ENCODE assay signal across 12 cellular contexts in the genomic region with DNA sequence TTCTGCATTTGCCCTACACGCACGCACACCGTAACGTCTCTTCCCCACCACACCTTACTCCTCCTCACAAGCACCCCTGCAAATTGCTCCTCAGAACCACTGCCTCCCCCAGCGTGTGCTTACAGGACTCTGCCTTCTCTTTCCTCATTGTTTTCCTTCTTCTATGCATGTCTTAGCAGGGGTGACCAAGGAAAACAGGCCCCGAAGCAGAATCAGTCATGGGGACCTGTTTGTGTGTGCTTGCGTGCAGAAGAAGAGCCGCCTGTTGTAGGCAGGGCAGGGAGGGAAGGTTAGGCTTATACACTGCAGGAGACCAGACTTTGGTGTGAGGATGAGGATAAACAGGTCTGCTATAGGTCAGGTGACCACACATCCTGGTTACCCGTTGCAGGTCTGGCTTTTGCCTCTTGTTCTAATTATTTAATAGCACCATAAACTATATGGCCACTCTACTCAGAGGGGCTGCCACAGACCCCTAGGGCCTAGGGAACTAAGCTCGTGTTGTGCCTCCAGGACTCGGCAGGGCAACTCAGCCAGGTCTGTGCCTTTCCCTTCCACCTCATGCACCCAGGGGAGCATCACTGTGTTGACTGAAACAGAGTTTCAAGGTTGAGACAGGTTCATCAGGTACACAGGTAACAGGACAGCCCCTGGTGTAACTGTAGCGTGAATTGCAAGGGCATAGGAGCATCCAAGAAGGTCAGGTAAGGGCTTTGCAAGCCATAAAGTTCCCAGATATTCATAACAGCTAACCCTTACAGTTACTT.
DNase-seq lines count a peak whose midpoint lies in the region; ATAC-seq and TF ChIP-seq lines count a peak whose summit lies in the region.
"Had no signal": no experiment of that assay in that cellular context is flagged by ENCODE, and none has a peak within 500 bp of the region (broad histone marks: within the 10 kb centered on the region; RNA-seq: fewer than 3 reads in every experiment).

No MANE protein-coding gene starts in this region.

- in situ Hi-C loops in Panc1 (cut with HindIII; ENCODE audit: low pct_unique_long_range_greater_than_20kb, low sequenced_read_pairs), result no loop called here

- TF ChIP-seq EP300 in esophagus muscularis mucosa (IDR thresholded peaks at IDR 0.05), result no peak

- H3K27ac ChIP-seq in Panc1 (ENCODE audit: low read length), result peak overlapping the region; percentile 98
- H3K27ac ChIP-seq in esophagus muscularis mucosa (replicated peaks in 1 of 4), result peak overlapping the region; percentile 40 to 55 (median 46)
- H3K27ac ChIP-seq in smooth muscle cell (ENCODE audit: low read depth), result peak overlapping the region; percentile 27

- H3K9me3 ChIP-seq in Panc1 (ENCODE audit: control insufficient read depth, insufficient read depth, low read depth, low read length) (no peaks in the 10 kb centered on the region), esophagus muscularis mucosa (no peaks in the 10 kb centered on the region), smooth muscle cell (replicated peaks; ENCODE audit: low read depth) (no peaks in the 10 kb centered on the region)

- H3K36me3 Mint-ChIP-seq in Calu3 (ENCODE audit: insufficient read depth, unreplicated experiment), result no peaks in the 10 kb centered on the region

- TF ChIP-seq POLR2A in esophagus muscularis mucosa (IDR thresholded peaks at IDR 0.05; ENCODE audit: low read depth), result no peak

- POLR2A ChIA-PET in Panc1 (lab: Charles Lee), result no interaction called here
- POLR2A ChIA-PET in HEK293T (lab: Yijun Ruan, JAX), result no interaction called here

- DNase-seq in Calu3, result no peak
- DNase-seq in Panc1 (ENCODE audit: low read depth, low spot score), result no peak
- peak; percentile 86 for DNase-seq in esophagus muscularis mucosa (ENCODE audit: extremely low spot score)
- no peak for DNase-seq in smooth muscle cell (lab: John Stamatoyannopoulos, UW; ENCODE audit: unreplicated experiment)
- no peak for DNase-seq in HEK293T (ENCODE audit: extremely low spot score)
- DNase-seq in NCI-H2227 treated with DMSO at 0.1 percent for 48 hours (lab: John Stamatoyannopoulos, UW), result no peak
- no peak for DNase-seq in AG08395 (ENCODE audit: low spot score)
- no peak for DNase-seq in stimulated activated CD4-positive, alpha-beta T cell treated with anti-CD3 and anti-CD28 coated beads, Interleukin-2, amount 100 ng/mL, for 48 hours
- DNase-seq: effector CD8-positive, alpha-beta T cell; Kasumi-1; NCI-H1694 treated with DMSO at 0.1 percent for 48 hours; NCI-H526 treated with DMSO at 0.1 percent for 48 hours had no signal

- H3K4me2 ChIP-seq in smooth muscle cell, result no peak overlapping the region

- TF ChIP-seq CTCF in Calu3 (IDR thresholded peaks at IDR 0.05; ENCODE audit: unreplicated experiment) (no peak), Panc1 (IDR thresholded peaks at IDR 0.05) (no peak), esophagus muscularis mucosa (IDR thresholded peaks at IDR 0.05) (no peak), smooth muscle cell (IDR thresholded peaks at IDR 0.05; ENCODE audit: borderline replicate concordance, insufficient read depth, poor library complexity, severe bottlenecking) (no peak)

- no peak overlapping the region for H2AFZ ChIP-seq in smooth muscle cell (ENCODE audit: low read depth)

- H3K4me1 Mint-ChIP-seq in Calu3 (ENCODE audit: low read depth, unreplicated experiment), result peaks cover 34% of the 10 kb centered on the region

- no peaks in the 10 kb centered on the region for H3K79me2 ChIP-seq in smooth muscle cell (ENCODE audit: low read depth)

- no peak overlapping the region for H3K4me3 Mint-ChIP-seq in Calu3 (ENCODE audit: low read depth, unreplicated experiment)

- H3K4me1 ChIP-seq in Panc1 (ENCODE audit: control insufficient read depth, insufficient read depth, low read length) (peaks cover 61% of the 10 kb centered on the region), esophagus muscularis mucosa (peaks cover 36 to 54% (median 38%) of the 10 kb centered on the region in 4 donors), smooth muscle cell (ENCODE audit: low read depth) (peaks cover 3% of the 10 kb centered on the region)

- CTCF ChIA-PET in Calu3 (lab: Charles Lee) (interaction anchor here (0.6 kb wide), 1 partner anchor 47 kb away, joined by 4 read pairs; no protein-coding TSS in a partner anchor), Panc1 (lab: Charles Lee) (no interaction called here), HEK293T (lab: Yijun Ruan, JAX) (interaction anchor here (0.6 kb wide), 1 partner anchor 588 kb away, joined by 3 read pairs; no protein-coding TSS in a partner anchor)

- no peak overlapping the region for H3K9ac ChIP-seq in smooth muscle cell (ENCODE audit: low read depth)

- 78% methylated on average over 12 of the region's 12 CpGs for WGBS in esophagus muscularis mucosa
- 75% methylated on average over 12 of the region's 12 CpGs for WGBS in smooth muscle cell (ENCODE audit: low lambda C conversion rate)

- H3K27me3 Mint-ChIP-seq in Calu3 (ENCODE audit: unreplicated experiment), result no peaks in the 10 kb centered on the region

- H4K20me1 ChIP-seq in smooth muscle cell (ENCODE audit: low read depth), result no peaks in the 10 kb centered on the region

- H3K4me3 ChIP-seq in Panc1 (ENCODE audit: low read depth in 2 of 2, low read length in 2 of 2), result no peak overlapping the region
- H3K4me3 ChIP-seq in esophagus muscularis mucosa, result no peak overlapping the region
- no peak overlapping the region for H3K4me3 ChIP-seq in smooth muscle cell

- no peaks in the 10 kb centered on the region for H3K27me3 ChIP-seq in Panc1 (ENCODE audit: control insufficient read depth, insufficient read depth, low read length)
- H3K27me3 ChIP-seq in esophagus muscularis mucosa, result no peaks in the 10 kb centered on the region
- H3K27me3 ChIP-seq in smooth muscle cell (ENCODE audit: low read depth), result no peaks in the 10 kb centered on the region

- H3F3A ChIP-seq in smooth muscle cell (ENCODE audit: low read depth), result no peaks in the 10 kb centered on the region

- peak; percentile 61 for ATAC-seq in Panc1

- H3K9me3 Mint-ChIP-seq in Calu3 (ENCODE audit: low read depth, unreplicated experiment), result no peaks in the 10 kb centered on the region

- H3K27ac Mint-ChIP-seq in Calu3 (ENCODE audit: unreplicated experiment), result peak overlapping the region; percentile 4

- BruUV-seq in Calu3 (replicated peaks; lab: Mats Ljungman, UMichigan) (no TSS peak), Panc1 (replicated peaks; lab: Mats Ljungman, UMichigan) (no TSS peak)

- intact Hi-C loops in Calu3 (cut with micrococcal nuclease; ENCODE audit: unreplicated experiment) (no loop called here), Panc1 (cut with micrococcal nuclease; ENCODE audit: unreplicated experiment) (no loop called here), esophagus muscularis mucosa (cut with DNase I) (no loop called here)

- H3K36me3 ChIP-seq in Panc1 (ENCODE audit: control insufficient read depth, insufficient read depth, low read length) (no peaks in the 10 kb centered on the region), esophagus muscularis mucosa (no peaks in the 10 kb centered on the region), smooth muscle cell (ENCODE audit: low read depth) (no peaks in the 10 kb centered on the region)

TF ChIP-seq in HEK293T, 16 proteins besides CTCF, POLR2A, EP300 and RAD21:
- TF ChIP-seq LEF1 (IDR thresholded peaks at IDR 0.05; ENCODE audit: borderline replicate concordance) (no peak), CTBP1 (IDR thresholded peaks at IDR 0.05; ENCODE audit: borderline replicate concordance) (no peak), FOXA1 (IDR thresholded peaks at IDR 0.05) (no peak), HDGF (IDR thresholded peaks at IDR 0.05; ENCODE audit: borderline replicate concordance) (no peak), FOXM1 (IDR thresholded peaks at IDR 0.05; ENCODE audit: borderline replicate concordance) (no peak), NFRKB (IDR thresholded peaks at IDR 0.05) (no peak), SUZ12 (IDR thresholded peaks at IDR 0.05) (no peak), ELF4 (IDR thresholded peaks at IDR 0.05) (no peak), SP1 (IDR thresholded peaks at IDR 0.05) (no peak), BHLHE40 (IDR thresholded peaks at IDR 0.05; ENCODE audit: borderline replicate concordance) (no peak), L3MBTL2 (conservative IDR thresholded peaks at IDR 0.05) (no peak), FOXK2 (IDR thresholded peaks at IDR 0.05) (no peak), ZNF384 (IDR thresholded peaks at IDR 0.05) (no peak)
- TF ChIP-seq, protein P1, sequence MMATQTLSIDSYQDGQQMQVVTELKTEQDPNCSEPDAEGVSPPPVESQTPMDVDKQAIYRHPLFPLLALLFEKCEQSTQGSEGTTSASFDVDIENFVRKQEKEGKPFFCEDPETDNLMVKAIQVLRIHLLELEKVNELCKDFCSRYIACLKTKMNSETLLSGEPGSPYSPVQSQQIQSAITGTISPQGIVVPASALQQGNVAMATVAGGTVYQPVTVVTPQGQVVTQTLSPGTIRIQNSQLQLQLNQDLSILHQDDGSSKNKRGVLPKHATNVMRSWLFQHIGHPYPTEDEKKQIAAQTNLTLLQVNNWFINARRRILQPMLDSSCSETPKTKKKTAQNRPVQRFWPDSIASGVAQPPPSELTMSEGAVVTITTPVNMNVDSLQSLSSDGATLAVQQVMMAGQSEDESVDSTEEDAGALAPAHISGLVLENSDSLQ (IDR thresholded peaks at IDR 0.05), result no peak

Comparison
In these comparisons a context has a peak if more than half of its experiments do, and no peak if none do; other contexts are left out.
1. H3K27ac ChIP-seq: peak in every context shown above with its lines; median percentile 98 in Panc1; 46 in esophagus muscularis mucosa; 27 in smooth muscle cell.